Comparison of ENCODE assay signal across 31 cellular contexts in genomic region chr11:80718611-80719291, GRCh38.
"Had no signal": no experiment of that assay in that cellular context is flagged by ENCODE, and none has a peak within 500 bp of the region (broad histone marks: within the 10 kb centered on the region; RNA-seq: fewer than 3 reads in every experiment).

No MANE protein-coding gene starts in this region.

- H3K27ac Mint-ChIP-seq: activated CD4-positive, alpha-beta memory T cell treated with anti-CD3 and anti-CD28 coated beads, Interleukin-2, amount 10 ng/mL, durations not matched to agents 7 days and 5 days; activated naive CD8-positive, alpha-beta T cell treated with anti-CD3 and anti-CD28 coated beads for 36 hours; activated T-cell treated with anti-CD3 and anti-CD28 coated beads, Interleukin-2, amount 50 U/mL, for 72 hours; activated T-helper 17 cell treated with anti-CD3 and anti-CD28 coated beads, Interleukin-2, amount 50 U/mL, for 72 hours; T-cell; T-helper 17 cell had no signal

- ATAC-seq: activated T-cell treated with anti-CD3 and anti-CD28 coated beads, Interleukin-2, amount 50 U/mL, for 72 hours; activated T-helper 17 cell treated with anti-CD3 and anti-CD28 coated beads, Interleukin-2, amount 50 U/mL, for 72 hours; SK-N-SH treated with all-trans-retinoic acid at 6 μM for 48 hours; T-cell; T-helper 17 cell had no signal

- H3K27me3 Mint-ChIP-seq: activated CD4-positive, alpha-beta memory T cell treated with anti-CD3 and anti-CD28 coated beads, Interleukin-2, amount 10 ng/mL, durations not matched to agents 7 days and 5 days; activated naive CD8-positive, alpha-beta T cell treated with anti-CD3 and anti-CD28 coated beads for 36 hours; activated T-helper 17 cell treated with anti-CD3 and anti-CD28 coated beads, Interleukin-2, amount 50 U/mL, for 72 hours; T-cell; T-helper 17 cell had no signal

- H3K4me1 Mint-ChIP-seq: activated CD4-positive, alpha-beta memory T cell treated with anti-CD3 and anti-CD28 coated beads, Interleukin-2, amount 10 ng/mL, durations not matched to agents 7 days and 5 days; activated naive CD8-positive, alpha-beta T cell treated with anti-CD3 and anti-CD28 coated beads for 36 hours; activated T-helper 17 cell treated with anti-CD3 and anti-CD28 coated beads, Interleukin-2, amount 50 U/mL, for 72 hours; T-cell; T-helper 17 cell had no signal

- H3K4me3 Mint-ChIP-seq: activated CD4-positive, alpha-beta memory T cell treated with anti-CD3 and anti-CD28 coated beads, Interleukin-2, amount 10 ng/mL, durations not matched to agents 7 days and 5 days; activated naive CD8-positive, alpha-beta T cell treated with anti-CD3 and anti-CD28 coated beads for 36 hours; activated T-cell treated with anti-CD3 and anti-CD28 coated beads, Interleukin-2, amount 50 U/mL, for 72 hours; activated T-helper 17 cell treated with anti-CD3 and anti-CD28 coated beads, Interleukin-2, amount 50 U/mL, for 72 hours; T-cell; T-helper 17 cell had no signal

- DNase-seq: activated CD4-positive, alpha-beta memory T cell treated with anti-CD3 and anti-CD28 coated beads, Interleukin-2, amount 10 ng/mL, durations not matched to agents 7 days and 5 days; activated CD4-positive, alpha-beta T cell treated with anti-CD3 and anti-CD28 coated beads for 1 hour; activated CD4-positive, alpha-beta T cell treated with anti-CD3 and anti-CD28 coated beads for 48 hours; activated CD4-positive, CD25-positive, alpha-beta regulatory T cell; activated effector memory CD4-positive, alpha-beta T cell treated with anti-CD3 and anti-CD28 coated beads, Interleukin-2, amount 50 U/mL, for 16 hours; activated naive CD4-positive, alpha-beta T cell; activated naive CD4-positive, alpha-beta T cell treated with anti-CD3 and anti-CD28 coated beads, Interleukin-2, amount 50 U/mL, for 16 hours; activated naive CD8-positive, alpha-beta T cell treated with anti-CD3 and anti-CD28 coated beads for 36 hours; activated T-cell treated with anti-CD3 and anti-CD28 coated beads, Interleukin-2, amount 50 U/mL, for 1 hour; activated T-cell treated with anti-CD3 and anti-CD28 coated beads, Interleukin-2, amount 50 U/mL, for 72 hours; amniotic stem cell; aorta; Karpas-422; KBM-7; MM.1S; MV-4-11; NCI-H1092; NCI-H1436 treated with DMSO at 0.1 percent for 48 hours; NCI-H1694 treated with DMSO at 0.1 percent for 48 hours; NCI-H2029; NCI-H2107; NCI-H226; NCI-H446 treated with DMSO at 0.1 percent for 48 hours; NCI-H524; NK-92 treated with Interleukin-12 subunit alpha and Interleukin-12 subunit beta, amount 100 ng/mL, for 24 hours; SHP77; T-cell; T-helper 17 cell; WERI-Rb-1 had no signal

- H3K36me3 Mint-ChIP-seq: activated naive CD8-positive, alpha-beta T cell treated with anti-CD3 and anti-CD28 coated beads for 36 hours; T-cell had no signal
